ENCODE assay signal across 16 cellular contexts in genomic region chr17:5580367-5580766, GRCh38. TPM values are rescaled to one million over a fixed set of nuclear protein-coding genes. Genes with fewer than 3 reads are reported as not detected.
DNase-seq lines count a peak whose midpoint lies in the region; ATAC-seq and TF ChIP-seq lines count a peak whose summit lies in the region.
"Had no signal": no experiment of that assay in that cellular context is flagged by ENCODE, and none has a peak within 500 bp of the region (broad histone marks: within the 10 kb centered on the region; RNA-seq: fewer than 3 reads in every experiment).

No MANE protein-coding gene starts in this region.

- H3K27me3 ChIP-seq in CD4-positive, CD25-positive, alpha-beta regulatory T cell (ENCODE audit: control insufficient read depth, insufficient read depth, low read length), result no peaks in the 10 kb centered on the region
- H3K27me3 ChIP-seq in adipocyte (replicated peaks; ENCODE audit: control insufficient read depth, insufficient read depth, low read length) (no peaks in the 10 kb centered on the region), transverse colon (no peaks in the 10 kb centered on the region)
- H3K27me3 ChIP-seq: suprapubic skin had no signal

- H3K27ac ChIP-seq in CD4-positive, CD25-positive, alpha-beta regulatory T cell (ENCODE audit: insufficient read depth, low read length, poor library complexity, severe bottlenecking), result no peak overlapping the region
- H3K27ac ChIP-seq in transverse colon, result no peak overlapping the region
- H3K27ac ChIP-seq: suprapubic skin had no signal

- no peak for TF ChIP-seq EP300 in transverse colon (IDR thresholded peaks at IDR 0.05; ENCODE audit: low read depth)

- no peak for TF ChIP-seq POLR2A in transverse colon (IDR thresholded peaks at IDR 0.05)

- DNase-seq in CD4-positive, CD25-positive, alpha-beta regulatory T cell, result no peak
- DNase-seq in KBM-7 (peak; percentile 66), adipocyte (ENCODE audit: low read depth) (peak; percentile 73), naive B cell (peak; percentile 16), NCI-H1417 treated with DMSO at 0.1 percent for 48 hours (lab: John Stamatoyannopoulos, UW) (no peak), transverse colon (no peak), activated gamma-delta T cell (lab: John Stamatoyannopoulos, UW) (no peak)
- DNase-seq: activated CD4-positive, CD25-positive, alpha-beta regulatory T cell; activated T-cell treated with anti-CD3 and anti-CD28 coated beads, Interleukin-2, amount 50 U/mL, for 1 hour; Calu3; left colon; NCI-H187 treated with DMSO at 0.1 percent for 48 hours; NCI-H526 treated with DMSO at 0.1 percent for 48 hours; SK-N-SH had no signal

- in situ Hi-C loops in KBM-7 (cut with MboI; ENCODE audit: low pct_unique_long_range_greater_than_20kb, low sequenced_read_pairs) (loop anchor here (25.0 kb wide), 1 partner anchor 832 kb away; no protein-coding TSS in a partner anchor), transverse colon (cut with MboI; ENCODE audit: low pct_ligation_motif_present in 1 of 4, low pct_unique_long_range_greater_than_20kb in 1 of 4, low sequenced_read_pairs in 3 of 4) (loop anchor here in 2 of 4 donors (10.0 to 25.0 kb wide), 3 partner anchors 124 to 854 kb away; partner anchors contain the start of gene AIPL1 (in 1 of the 2))

- H3K27ac Mint-ChIP-seq in CD4-positive, CD25-positive, alpha-beta regulatory T cell, result peak overlapping the region in 2 of 3 donors; percentile 52 to 99
- peak overlapping the region in 5 of 6 donors; percentile 51 to 99 (median 84) for H3K27ac Mint-ChIP-seq in naive B cell
- H3K27ac Mint-ChIP-seq: brain had no signal

- peaks cover 70% of the 10 kb centered on the region for H3K36me3 Mint-ChIP-seq in CD4-positive, CD25-positive, alpha-beta regulatory T cell
- peaks cover 16 to 22% of the 10 kb centered on the region in 2 donors for H3K36me3 Mint-ChIP-seq in naive B cell
- H3K36me3 Mint-ChIP-seq: brain had no signal

- peaks cover 19 to 88% (median 69%) of the 10 kb centered on the region in 4 donors for H3K4me1 Mint-ChIP-seq in CD4-positive, CD25-positive, alpha-beta regulatory T cell
- peaks cover 56 to 81% (median 81%) of the 10 kb centered on the region in 3 donors for H3K4me1 Mint-ChIP-seq in naive B cell
- H3K4me1 Mint-ChIP-seq: brain had no signal

- intact Hi-C loops in transverse colon (cut with DNase I; ENCODE audit: low total_unique reads), result no loop called here

- peaks cover 0 to 5% (median 0%) of the 10 kb centered on the region in 7 donors for H3K9me3 Mint-ChIP-seq in CD4-positive, CD25-positive, alpha-beta regulatory T cell
- H3K9me3 Mint-ChIP-seq in naive B cell, result peaks cover 0 to 9% (median 2%) of the 10 kb centered on the region in 7 donors

- peak overlapping the region; percentile 23 for H3K9ac ChIP-seq in adipocyte (ENCODE audit: low read length)
- H3K9ac ChIP-seq: SK-N-SH had no signal

- peaks cover 37% of the 10 kb centered on the region for H3K4me1 ChIP-seq in CD4-positive, CD25-positive, alpha-beta regulatory T cell (ENCODE audit: control insufficient read depth, insufficient read depth, low read length, poor library complexity, severe bottlenecking)
- peaks cover 42% of the 10 kb centered on the region for H3K4me1 ChIP-seq in adipocyte (ENCODE audit: control insufficient read depth, insufficient read depth, low read length)
- H3K4me1 ChIP-seq in transverse colon, result peaks cover 6 to 22% (median 7%) of the 10 kb centered on the region in 4 donors

- no peaks in the 10 kb centered on the region for H3K27me3 Mint-ChIP-seq in CD4-positive, CD25-positive, alpha-beta regulatory T cell
- H3K27me3 Mint-ChIP-seq in naive B cell, result no peaks in the 10 kb centered on the region

- H3K4me3 Mint-ChIP-seq in CD4-positive, CD25-positive, alpha-beta regulatory T cell, result peak overlapping the region; percentile 54 to 96 (median 68)
- H3K4me3 Mint-ChIP-seq in naive B cell, result peak overlapping the region in 7 of 8 donors; percentile 6 to 79 (median 63)
- H3K4me3 Mint-ChIP-seq: brain had no signal

- H3K36me3 ChIP-seq in CD4-positive, CD25-positive, alpha-beta regulatory T cell (ENCODE audit: control insufficient read depth, insufficient read depth, low read length), result peaks cover 33% of the 10 kb centered on the region
- H3K36me3 ChIP-seq in adipocyte (ENCODE audit: control insufficient read depth, insufficient read depth, low read length, severe bottlenecking) (peaks cover 21% of the 10 kb centered on the region), transverse colon (no peaks in the 10 kb centered on the region)

- no peak for ATAC-seq in CD4-positive, CD25-positive, alpha-beta regulatory T cell (ENCODE audit: low read depth in 2 of 2)
- no peak for ATAC-seq in naive B cell (ENCODE audit: low read depth in 2 of 2)
- ATAC-seq: left colon had no signal

- H3K4me3 ChIP-seq in CD4-positive, CD25-positive, alpha-beta regulatory T cell (ENCODE audit: low read depth, low read length), result peak overlapping the region; percentile 51
- no peak overlapping the region for H3K4me3 ChIP-seq in adipocyte (ENCODE audit: low read length)
- H3K4me3 ChIP-seq in transverse colon, result no peak overlapping the region
- H3K4me3 ChIP-seq: suprapubic skin had no signal

- TF ChIP-seq CTCF in transverse colon (IDR thresholded peaks at IDR 0.05), result no peak

- H3K9me3 ChIP-seq in CD4-positive, CD25-positive, alpha-beta regulatory T cell (ENCODE audit: control insufficient read depth in 2 of 2, low read length in 2 of 2), result no peaks in the 10 kb centered on the region
- H3K9me3 ChIP-seq in adipocyte (ENCODE audit: control insufficient read depth, low read length) (no peaks in the 10 kb centered on the region), transverse colon (no peaks in the 10 kb centered on the region)
- H3K9me3 ChIP-seq: SK-N-SH, suprapubic skin had no signal

RNA-seq across cellular contexts. Expression of gene NLRP1, which starts 3.9 kb away (rescaled TPM):
- 279 TPM for total RNA-seq in CD4-positive, CD25-positive, alpha-beta regulatory T cell
- polyA plus RNA-seq in CD4-positive, CD25-positive, alpha-beta regulatory T cell, result 10 to 100 TPM; 25.5 to 33.2 (median 30.7) TPM
- polyA plus RNA-seq in naive B cell (ENCODE audit: low read depth in 6 of 6), result 10 to 100 TPM in 5 of 6 donors, 1 to 10 TPM in 1; 8.8 to 43.3 (median 18.2) TPM
- 10 to 100 TPM in 3 of 4 donors, 1 to 10 TPM in 1; 7.6 to 21.8 (median 13.7) TPM for total RNA-seq in transverse colon

Comparison
In these comparisons a context has a peak if more than half of its experiments do, and no peak if none do; other contexts are left out.
1. DNase-seq: peak in KBM-7 (single experiment), adipocyte (single experiment) and naive B cell (single experiment); none in CD4-positive, CD25-positive, alpha-beta regulatory T cell (0 of 3), NCI-H1417 treated with DMSO at 0.1 percent for 48 hours (single experiment), transverse colon (single experiment) and activated gamma-delta T cell (single experiment).
2. RNA of gene NLRP1, which starts 3.9 kb away (total RNA-seq): 279 TPM in CD4-positive, CD25-positive, alpha-beta regulatory T cell (single experiment); 7.6 to 21.8 TPM in transverse colon; every median in the first group is over 10 times any median in the second.